23 cellular contexts compared by ENCODE assay signal in genomic region chr22:28411125-28411524, GRCh38.
"Had no signal": no experiment of that assay in that cellular context is flagged by ENCODE, and none has a peak within 500 bp of the region (broad histone marks: within the 10 kb centered on the region; RNA-seq: fewer than 3 reads in every experiment).

No MANE protein-coding gene starts in this region.

- ATAC-seq: body of pancreas, natural killer cell, psoas muscle, right cardiac atrium had no signal

- DNase-seq: activated CD4-positive, alpha-beta T cell treated with anti-CD3 and anti-CD28 coated beads for 1 hour; activated CD4-positive, alpha-beta T cell treated with anti-CD3 and anti-CD28 coated beads, Interleukin-2, amount 50 U/mL, for 1 hour; activated gamma-delta T cell treated with Interleukin-2 at 50 U/mL for 16 hours; activated T-cell treated with anti-CD3 and anti-CD28 coated beads, Interleukin-2, amount 50 U/mL, for 1 hour; adrenal gland; body of pancreas; endodermal cell; kidney; midbrain; natural killer cell; pancreas; psoas muscle; right cardiac atrium; stimulated activated CD4-positive, alpha-beta T cell treated with anti-CD3 and anti-CD28 coated beads, Interleukin-12 subunit alpha, Interleukin-12 subunit beta, amount 100 ng/mL, for 4 hours; stimulated activated CD4-positive, alpha-beta T cell treated with anti-CD3 and anti-CD28 coated beads, Interleukin-4, amount 100 ng/mL, for 4 hours; T-helper 1 cell had no signal

- FAIRE-seq: TTC549 had no signal

- H3K36me3 ChIP-seq: adrenal gland, cardiac muscle cell, neutrophil, pancreas, tibial nerve had no signal

- H3K4me1 Mint-ChIP-seq: activated naive CD4-positive, alpha-beta T cell treated with anti-CD3 and anti-CD28 coated beads, Interleukin-2, amount 50 U/mL, for 24 hours; natural killer cell had no signal

- H3K27ac Mint-ChIP-seq: activated naive CD4-positive, alpha-beta T cell treated with anti-CD3 and anti-CD28 coated beads, Interleukin-2, amount 50 U/mL, for 24 hours; natural killer cell; stimulated activated naive CD8-positive, alpha-beta T cell treated with anti-CD3 and anti-CD28 coated beads, Interleukin-15, Interleukin-2, amounts not matched to agents 100 ng/mL and 50 ng/mL, for 24 hours had no signal

- H3K9me3 Mint-ChIP-seq: activated naive CD4-positive, alpha-beta T cell treated with anti-CD3 and anti-CD28 coated beads, Interleukin-2, amount 50 U/mL, for 24 hours; endodermal cell; natural killer cell; stimulated activated naive CD8-positive, alpha-beta T cell treated with anti-CD3 and anti-CD28 coated beads, Interleukin-15, Interleukin-2, amounts not matched to agents 100 ng/mL and 50 ng/mL, for 24 hours had no signal

- H3K4me3 Mint-ChIP-seq: activated naive CD4-positive, alpha-beta T cell treated with anti-CD3 and anti-CD28 coated beads, Interleukin-2, amount 50 U/mL, for 24 hours; endodermal cell; natural killer cell; stimulated activated naive CD8-positive, alpha-beta T cell treated with anti-CD3 and anti-CD28 coated beads, Interleukin-15, Interleukin-2, amounts not matched to agents 100 ng/mL and 50 ng/mL, for 24 hours had no signal

- H3K4me3 ChIP-seq: adrenal gland, body of pancreas, cardiac muscle cell, pancreas, psoas muscle, tibial nerve had no signal

- H3K36me3 Mint-ChIP-seq: natural killer cell had no signal

- H3K9me3 ChIP-seq: adrenal gland, body of pancreas, neutrophil, pancreas, psoas muscle, tibial nerve had no signal

- H3K4me1 ChIP-seq: pancreas had no signal

- H3K27ac ChIP-seq: adrenal gland, body of pancreas, cardiac muscle cell, epithelial cell of prostate, neutrophil, pancreas, psoas muscle had no signal

- H3K27me3 ChIP-seq: adrenal gland, body of pancreas, cardiac muscle cell, neutrophil, pancreas, tibial nerve had no signal
